In the genomic region with DNA sequence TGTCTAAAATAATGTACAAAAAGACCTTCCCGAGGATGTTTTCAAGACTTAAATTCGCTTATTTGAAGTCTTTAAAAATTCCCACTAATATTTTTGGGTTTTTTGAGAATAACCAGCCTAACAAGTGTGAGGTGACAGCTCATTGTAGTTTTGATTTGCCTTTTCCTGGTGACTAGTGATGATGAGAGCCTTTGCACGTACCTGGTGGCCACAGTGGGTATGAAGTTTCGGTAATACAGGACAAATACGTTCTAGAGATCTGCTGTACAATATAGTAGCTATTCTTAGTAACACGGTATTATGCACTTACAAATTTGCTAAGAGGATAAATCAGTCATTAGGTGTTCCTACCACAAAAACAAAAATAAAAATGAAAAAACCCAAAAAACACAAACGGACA, we compare ENCODE assay signal across 29 cellular contexts.
"Had no signal": no experiment of that assay in that cellular context is flagged by ENCODE, and none has a peak within 500 bp of the region (broad histone marks: within the 10 kb centered on the region; RNA-seq: fewer than 3 reads in every experiment).

No MANE protein-coding gene starts in this region.

- H3K36me3 ChIP-seq: colonic mucosa, esophagus muscularis mucosa, esophagus squamous epithelium, gastrocnemius medialis, gastroesophageal sphincter, heart left ventricle, heart right ventricle had no signal

- H3K4me3 Mint-ChIP-seq: dendritic cell treated with granulocyte-macrophage colony-stimulating factor and Interleukin-4, amounts not matched to agents 40 ng/mL and 50 ng/mL, for 4 days; effector memory CD8-positive, alpha-beta T cell; endodermal cell had no signal

- H3K27me3 ChIP-seq: colonic mucosa, dorsolateral prefrontal cortex, esophagus muscularis mucosa, esophagus squamous epithelium, foreskin keratinocyte, gastrocnemius medialis, gastroesophageal sphincter, heart left ventricle, heart right ventricle had no signal

- DNase-seq: colonic mucosa; cortex of kidney; dermis blood vessel endothelial cell; dorsolateral prefrontal cortex; effector CD4-positive, alpha-beta T cell; effector CD8-positive, alpha-beta T cell; effector memory CD4-positive, alpha-beta T cell; effector memory CD8-positive, alpha-beta T cell; endodermal cell; erythroblast; esophagus squamous epithelium; foreskin fibroblast; foreskin keratinocyte; foreskin melanocyte; gastrocnemius medialis; glutamatergic neuron; head of caudate nucleus; heart left ventricle; heart right ventricle had no signal

- FAIRE-seq: colon, endometrium, endothelial cell of umbilical vein, frontal cortex had no signal

- H3K9me3 Mint-ChIP-seq: endodermal cell had no signal

- H3K9me3 ChIP-seq: colonic mucosa, esophagus muscularis mucosa, esophagus squamous epithelium, gastrocnemius medialis, gastroesophageal sphincter, heart left ventricle, heart right ventricle had no signal

- H3K4me1 ChIP-seq: colonic mucosa, esophagus muscularis mucosa, esophagus squamous epithelium, foreskin keratinocyte, gastrocnemius medialis, gastroesophageal sphincter, heart left ventricle, heart right ventricle had no signal

- ATAC-seq: effector memory CD8-positive, alpha-beta T cell; esophagus mucosa; foreskin keratinocyte; gastrocnemius medialis; gastroesophageal sphincter; heart left ventricle; heart right ventricle had no signal

- H3K27ac Mint-ChIP-seq: dendritic cell treated with granulocyte-macrophage colony-stimulating factor and Interleukin-4, amounts not matched to agents 40 ng/mL and 50 ng/mL, for 4 days; effector memory CD8-positive, alpha-beta T cell; endodermal cell had no signal

- H3K27ac ChIP-seq: colonic mucosa, coronary artery, dorsolateral prefrontal cortex, epithelial cell of prostate, esophagus muscularis mucosa, esophagus squamous epithelium, foreskin keratinocyte, gastrocnemius medialis, gastroesophageal sphincter, heart left ventricle, heart right ventricle had no signal

- H3K4me3 ChIP-seq: colonic mucosa, coronary artery, dorsolateral prefrontal cortex, esophagus muscularis mucosa, esophagus squamous epithelium, gastrocnemius medialis, gastroesophageal sphincter, heart left ventricle, heart right ventricle had no signal

- H3K27me3 Mint-ChIP-seq: dendritic cell treated with granulocyte-macrophage colony-stimulating factor and Interleukin-4, amounts not matched to agents 40 ng/mL and 50 ng/mL, for 4 days; effector memory CD8-positive, alpha-beta T cell had no signal
